27 cellular contexts compared by ENCODE assay signal in the genomic region with DNA sequence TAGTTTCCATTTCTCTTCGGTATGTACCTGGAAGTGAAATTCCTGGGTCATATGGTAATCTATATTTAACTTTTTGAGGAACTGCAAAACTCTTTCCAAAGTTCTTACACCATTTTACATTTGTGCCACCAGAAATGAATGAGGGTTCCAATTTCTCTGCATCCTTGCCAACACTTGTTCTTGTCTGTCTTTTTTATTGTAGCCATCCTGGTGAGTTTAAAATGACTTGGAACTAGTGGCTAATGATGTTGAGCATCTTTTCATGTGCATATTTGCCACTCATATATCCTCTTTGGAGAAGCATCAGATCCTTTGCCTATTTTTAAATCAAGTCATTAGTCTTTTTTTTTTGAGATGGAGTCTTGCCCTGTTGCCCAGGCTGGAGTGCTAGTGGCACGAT.
"Had no signal": no experiment of that assay in that cellular context is flagged by ENCODE, and none has a peak within 500 bp of the region (broad histone marks: within the 10 kb centered on the region; RNA-seq: fewer than 3 reads in every experiment).

No MANE protein-coding gene starts in this region.

- H3K4me1 ChIP-seq: left ventricle myocardium inferior, neural progenitor cell, parathyroid adenoma, right atrium auricular region, suprapubic skin, tibial artery, upper lobe of right lung had no signal

- H3K27ac ChIP-seq: left ventricle myocardium inferior, neural progenitor cell, neutrophil, parathyroid adenoma, right atrium auricular region, skin epidermis, suprapubic skin, thoracic aorta, tibial artery, upper lobe of right lung had no signal

- H3K9me3 ChIP-seq: left ventricle myocardium inferior, neutrophil, right atrium auricular region, suprapubic skin, thoracic aorta, tibial artery, upper lobe of right lung had no signal

- H3K9me3 Mint-ChIP-seq: mesothelial cell of epicardium; naive B cell; natural killer cell; nephron progenitor cell; neural progenitor cell; stimulated activated naive CD8-positive, alpha-beta T cell treated with anti-CD3 and anti-CD28 coated beads, Interleukin-15, Interleukin-2, amounts not matched to agents 100 ng/mL and 50 ng/mL, for 24 hours had no signal

- H3K27me3 Mint-ChIP-seq: naive B cell; stimulated activated naive CD8-positive, alpha-beta T cell treated with anti-CD3 and anti-CD28 coated beads, Interleukin-15, Interleukin-2, amounts not matched to agents 100 ng/mL and 50 ng/mL, for 24 hours had no signal

- H3K36me3 ChIP-seq: neural progenitor cell had no signal

- H3K9ac ChIP-seq: neural progenitor cell, parathyroid adenoma had no signal

- H3K27ac Mint-ChIP-seq: mesothelial cell of epicardium, neural progenitor cell had no signal

- DNase-seq: islet precursor cell; left ventricle myocardium inferior; mesendoderm; naive B cell; natural killer cell; nephron progenitor cell; occipital lobe; stimulated activated CD4-positive, alpha-beta T cell treated with anti-CD3 and anti-CD28 coated beads, Interleukin-12 subunit alpha, Interleukin-12 subunit beta, amount 100 ng/mL, for 4 hours; stimulated activated CD4-positive, alpha-beta T cell treated with anti-CD3 and anti-CD28 coated beads, Interleukin-15, amount 100 ng/mL, for 24 hours; stimulated activated CD4-positive, alpha-beta T cell treated with anti-CD3 and anti-CD28 coated beads, Interleukin-2, amount 100 ng/mL, for 24 hours; stimulated activated CD4-positive, alpha-beta T cell treated with anti-CD3 and anti-CD28 coated beads, Interleukin-4, amount 100 ng/mL, for 1 hour; stimulated activated naive CD4-positive, alpha-beta T cell; tibial artery; trophoblast cell; upper lobe of right lung had no signal

- H3K4me1 Mint-ChIP-seq: mesothelial cell of epicardium had no signal

- H3K36me3 Mint-ChIP-seq: natural killer cell had no signal

- FAIRE-seq: urothelium cell line had no signal

- H3K79me2 ChIP-seq: parathyroid adenoma had no signal

- H2AFZ ChIP-seq: neural progenitor cell, parathyroid adenoma had no signal

- ATAC-seq: natural killer cell, sciatic nerve, upper lobe of right lung had no signal

- H3K4me2 ChIP-seq: neural progenitor cell had no signal

- H3K4me3 ChIP-seq: left ventricle myocardium inferior, lung, neural progenitor cell, right atrium auricular region, skin epidermis, suprapubic skin, thoracic aorta, tibial artery, upper lobe of right lung had no signal

- H3K4me3 Mint-ChIP-seq: mesothelial cell of epicardium; naive B cell; natural killer cell; nephron progenitor cell; neural progenitor cell; stimulated activated naive CD8-positive, alpha-beta T cell treated with anti-CD3 and anti-CD28 coated beads, Interleukin-15, Interleukin-2, amounts not matched to agents 100 ng/mL and 50 ng/mL, for 24 hours had no signal

- H3K27me3 ChIP-seq: neural progenitor cell, neutrophil, right atrium auricular region, suprapubic skin, tibial artery, upper lobe of right lung had no signal
